Comparison of ENCODE assay signal across 1 cellular context in genomic region chr20:24639167-24639548, GRCh38.
TF ChIP-seq lines count a peak whose summit lies in the region.

No MANE protein-coding gene starts in this region.

TF ChIP-seq in GM23338, 12 proteins besides CTCF, POLR2A, EP300 and RAD21 (continued from another document):
- TF ChIP-seq REST (IDR thresholded peaks at IDR 0.05; ENCODE audit: unreplicated experiment) (no peak), ZNF114 (CRISPR knock-in tag; IDR thresholded peaks at IDR 0.05) (no peak), NANOG (IDR thresholded peaks at IDR 0.05; ENCODE audit: borderline replicate concordance) (no peak), JUNB (IDR thresholded peaks at IDR 0.05; ENCODE audit: unreplicated experiment) (no peak), ZNF331 (CRISPR knock-in tag; IDR thresholded peaks at IDR 0.05; ENCODE audit: low read depth) (no peak), EZH2phosphoT487 (IDR thresholded peaks at IDR 0.05; ENCODE audit: unreplicated experiment) (no peak), POLR2AphosphoS5 (IDR thresholded peaks at IDR 0.05; ENCODE audit: low read depth) (no peak)
- TF ChIP-seq, protein P1, sequence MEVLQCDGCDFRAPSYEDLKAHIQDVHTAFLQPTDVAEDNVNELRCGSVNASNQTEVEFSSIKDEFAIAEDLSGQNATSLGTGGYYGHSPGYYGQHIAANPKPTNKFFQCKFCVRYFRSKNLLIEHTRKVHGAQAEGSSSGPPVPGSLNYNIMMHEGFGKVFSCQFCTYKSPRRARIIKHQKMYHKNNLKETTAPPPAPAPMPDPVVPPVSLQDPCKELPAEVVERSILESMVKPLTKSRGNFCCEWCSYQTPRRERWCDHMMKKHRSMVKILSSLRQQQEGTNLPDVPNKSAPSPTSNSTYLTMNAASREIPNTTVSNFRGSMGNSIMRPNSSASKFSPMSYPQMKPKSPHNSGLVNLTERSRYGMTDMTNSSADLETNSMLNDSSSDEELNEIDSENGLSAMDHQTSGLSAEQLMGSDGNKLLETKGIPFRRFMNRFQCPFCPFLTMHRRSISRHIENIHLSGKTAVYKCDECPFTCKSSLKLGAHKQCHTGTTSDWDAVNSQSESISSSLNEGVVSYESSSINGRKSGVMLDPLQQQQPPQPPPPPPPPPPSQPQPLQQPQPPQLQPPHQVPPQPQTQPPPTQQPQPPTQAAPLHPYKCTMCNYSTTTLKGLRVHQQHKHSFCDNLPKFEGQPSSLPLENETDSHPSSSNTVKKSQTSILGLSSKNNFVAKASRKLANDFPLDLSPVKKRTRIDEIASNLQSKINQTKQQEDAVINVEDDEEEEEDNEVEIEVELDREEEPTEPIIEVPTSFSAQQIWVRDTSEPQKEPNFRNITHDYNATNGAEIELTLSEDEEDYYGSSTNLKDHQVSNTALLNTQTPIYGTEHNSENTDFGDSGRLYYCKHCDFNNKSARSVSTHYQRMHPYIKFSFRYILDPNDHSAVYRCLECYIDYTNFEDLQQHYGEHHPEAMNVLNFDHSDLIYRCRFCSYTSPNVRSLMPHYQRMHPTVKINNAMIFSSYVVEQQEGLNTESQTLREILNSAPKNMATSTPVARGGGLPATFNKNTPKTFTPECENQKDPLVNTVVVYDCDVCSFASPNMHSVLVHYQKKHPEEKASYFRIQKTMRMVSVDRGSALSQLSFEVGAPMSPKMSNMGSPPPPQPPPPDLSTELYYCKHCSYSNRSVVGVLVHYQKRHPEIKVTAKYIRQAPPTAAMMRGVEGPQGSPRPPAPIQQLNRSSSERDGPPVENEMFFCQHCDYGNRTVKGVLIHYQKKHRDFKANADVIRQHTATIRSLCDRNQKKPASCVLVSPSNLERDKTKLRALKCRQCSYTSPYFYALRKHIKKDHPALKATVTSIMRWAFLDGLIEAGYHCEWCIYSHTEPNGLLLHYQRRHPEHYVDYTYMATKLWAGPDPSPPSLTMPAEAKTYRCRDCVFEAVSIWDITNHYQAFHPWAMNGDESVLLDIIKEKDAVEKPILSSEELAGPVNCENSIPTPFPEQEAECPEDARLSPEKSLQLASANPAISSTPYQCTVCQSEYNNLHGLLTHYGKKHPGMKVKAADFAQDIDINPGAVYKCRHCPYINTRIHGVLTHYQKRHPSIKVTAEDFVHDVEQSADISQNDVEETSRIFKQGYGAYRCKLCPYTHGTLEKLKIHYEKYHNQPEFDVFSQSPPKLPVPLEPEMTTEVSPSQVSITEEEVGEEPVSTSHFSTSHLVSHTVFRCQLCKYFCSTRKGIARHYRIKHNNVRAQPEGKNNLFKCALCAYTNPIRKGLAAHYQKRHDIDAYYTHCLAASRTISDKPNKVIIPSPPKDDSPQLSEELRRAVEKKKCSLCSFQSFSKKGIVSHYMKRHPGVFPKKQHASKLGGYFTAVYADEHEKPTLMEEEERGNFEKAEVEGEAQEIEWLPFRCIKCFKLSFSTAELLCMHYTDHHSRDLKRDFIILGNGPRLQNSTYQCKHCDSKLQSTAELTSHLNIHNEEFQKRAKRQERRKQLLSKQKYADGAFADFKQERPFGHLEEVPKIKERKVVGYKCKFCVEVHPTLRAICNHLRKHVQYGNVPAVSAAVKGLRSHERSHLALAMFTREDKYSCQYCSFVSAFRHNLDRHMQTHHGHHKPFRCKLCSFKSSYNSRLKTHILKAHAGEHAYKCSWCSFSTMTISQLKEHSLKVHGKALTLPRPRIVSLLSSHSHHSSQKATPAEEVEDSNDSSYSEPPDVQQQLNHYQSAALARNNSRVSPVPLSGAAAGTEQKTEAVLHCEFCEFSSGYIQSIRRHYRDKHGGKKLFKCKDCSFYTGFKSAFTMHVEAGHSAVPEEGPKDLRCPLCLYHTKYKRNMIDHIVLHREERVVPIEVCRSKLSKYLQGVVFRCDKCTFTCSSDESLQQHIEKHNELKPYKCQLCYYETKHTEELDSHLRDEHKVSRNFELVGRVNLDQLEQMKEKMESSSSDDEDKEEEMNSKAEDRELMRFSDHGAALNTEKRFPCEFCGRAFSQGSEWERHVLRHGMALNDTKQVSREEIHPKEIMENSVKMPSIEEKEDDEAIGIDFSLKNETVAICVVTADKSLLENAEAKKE (CRISPR knock-in tag; IDR thresholded peaks at IDR 0.05), result no peak
